ENCODE assay signal across 1 cellular context in the genomic region with DNA sequence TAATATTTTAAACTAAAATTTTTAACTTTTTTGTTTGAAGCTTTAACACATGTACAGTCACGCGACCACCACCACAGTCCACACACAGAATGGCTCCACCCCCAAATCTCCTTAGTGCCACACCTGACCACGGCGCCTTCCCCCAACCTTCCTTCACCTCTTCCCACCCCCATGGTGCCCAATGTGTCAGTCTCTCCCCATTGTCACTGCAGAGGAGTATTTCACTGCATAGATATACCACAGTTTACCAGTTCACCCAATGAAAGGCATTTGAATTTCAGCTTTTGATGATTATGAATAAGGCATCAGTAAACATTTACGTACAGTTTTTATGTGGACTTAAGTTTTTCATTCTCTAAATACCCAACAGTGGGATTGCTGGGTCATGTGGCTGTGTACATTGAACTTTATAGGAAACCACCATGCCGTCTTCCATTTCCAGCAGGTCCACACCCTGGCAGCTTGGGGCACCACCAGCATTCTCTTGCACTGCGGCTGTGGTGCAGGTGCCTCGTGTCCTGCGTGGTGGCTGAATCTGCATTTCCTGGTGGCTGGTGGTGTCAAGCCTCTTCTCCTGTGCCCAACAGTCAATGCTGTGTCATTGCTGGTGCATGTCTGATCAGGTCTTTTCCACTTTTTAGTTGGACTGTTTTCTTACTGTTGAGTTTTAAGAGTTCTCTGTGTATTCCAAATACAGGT.
TF ChIP-seq lines count a peak whose summit lies in the region.

No MANE protein-coding gene starts in this region.

TF ChIP-seq in GM12878, 131 proteins besides CTCF, POLR2A, EP300 and RAD21:
- TF ChIP-seq STAT1 (conservative IDR thresholded peaks at IDR 0.05) (no peak), POLR2AphosphoS5 (IDR thresholded peaks at IDR 0.05; ENCODE audit: low read length) (0 out of 2 replicates have a peak, but pooled peaks have one; percentile 5), RB1 (IDR thresholded peaks at IDR 0.05; ENCODE audit: borderline replicate concordance) (no peak), TCF7 (IDR thresholded peaks at IDR 0.05; ENCODE audit: borderline replicate concordance) (no peak), MXI1 (IDR thresholded peaks at IDR 0.05; ENCODE audit: low read depth, low read length) (no peak)
- TF ChIP-seq, protein P1, sequence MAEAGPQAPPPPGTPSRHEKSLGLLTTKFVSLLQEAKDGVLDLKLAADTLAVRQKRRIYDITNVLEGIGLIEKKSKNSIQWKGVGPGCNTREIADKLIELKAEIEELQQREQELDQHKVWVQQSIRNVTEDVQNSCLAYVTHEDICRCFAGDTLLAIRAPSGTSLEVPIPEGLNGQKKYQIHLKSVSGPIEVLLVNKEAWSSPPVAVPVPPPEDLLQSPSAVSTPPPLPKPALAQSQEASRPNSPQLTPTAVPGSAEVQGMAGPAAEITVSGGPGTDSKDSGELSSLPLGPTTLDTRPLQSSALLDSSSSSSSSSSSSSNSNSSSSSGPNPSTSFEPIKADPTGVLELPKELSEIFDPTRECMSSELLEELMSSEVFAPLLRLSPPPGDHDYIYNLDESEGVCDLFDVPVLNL (IDR thresholded peaks at IDR 0.05; ENCODE audit: low read depth, low read length): no peak
